ENCODE assay signal across 16 cellular contexts in the genomic region with DNA sequence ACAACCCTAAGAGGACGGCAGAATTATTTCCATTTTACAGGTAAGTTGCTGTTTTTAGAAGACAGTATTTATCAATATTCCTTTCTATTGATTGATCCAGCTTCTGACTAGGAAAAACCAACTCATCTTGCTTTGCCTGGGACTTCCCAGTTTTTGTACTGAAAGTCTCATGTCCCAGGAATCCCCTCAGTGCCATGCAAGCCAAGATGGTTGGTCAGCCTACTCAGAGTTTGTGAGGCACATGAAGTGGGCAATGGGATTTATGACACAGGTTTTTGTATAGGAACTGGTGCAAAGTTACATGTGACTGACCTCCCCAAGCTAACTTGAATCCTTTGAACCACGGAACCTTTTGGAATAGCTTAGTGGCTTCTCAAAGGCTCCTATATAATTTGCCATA. TPM values are rescaled to one million over a fixed set of nuclear protein-coding genes. Genes with fewer than 3 reads are reported as not detected.
"Had no signal": no experiment of that assay in that cellular context is flagged by ENCODE, and none has a peak within 500 bp of the region (broad histone marks: within the 10 kb centered on the region; RNA-seq: fewer than 3 reads in every experiment).

No MANE protein-coding gene starts in this region.

- DNase-seq: activated CD4-positive, alpha-beta T cell treated with anti-CD3 and anti-CD28 coated beads, Interleukin-2, amount 10 ng/mL, durations not matched to agents 24 days and 14 days; activated CD8-positive, alpha-beta T cell treated with anti-CD3 and anti-CD28 coated beads for 36 hours; activated naive CD4-positive, alpha-beta T cell; activated naive CD8-positive, alpha-beta T cell treated with anti-CD3 and anti-CD28 coated beads for 36 hours; activated T-cell treated with anti-CD3 and anti-CD28 coated beads, Interleukin-2, amount 50 U/mL, for 1 hour; amygdala; caudate nucleus; endodermal cell; naive thymus-derived CD8-positive, alpha-beta T cell; stimulated activated CD4-positive, alpha-beta T cell treated with anti-CD3 and anti-CD28 coated beads, Interleukin-4, amount 100 ng/mL, for 4 hours; T1000 had no signal

- H3K9me3 ChIP-seq: tibial nerve had no signal

- H3K36me3 ChIP-seq: tibial nerve had no signal

- H3K27me3 ChIP-seq: tibial nerve had no signal

- ATAC-seq: activated CD8-positive, alpha-beta T cell treated with anti-CD3 and anti-CD28 coated beads for 36 hours; activated T-helper 17 cell treated with anti-CD3 and anti-CD28 coated beads, Interleukin-2, amount 50 U/mL, for 72 hours; naive thymus-derived CD8-positive, alpha-beta T cell; sciatic nerve; stimulated activated memory B cell treated with anti-CD40 and anti-IgM and Interleukin-4, amounts not matched to agents 10 μg/mL and 1 μg/mL and 100 μg/mL, for 72 hours had no signal

- H3K27ac ChIP-seq: epithelial cell of prostate had no signal

- H3K4me3 ChIP-seq: tibial nerve had no signal

RNA-seq across cellular contexts. Expression of a gene that starts 45.5 kb away (rescaled TPM):
- total RNA-seq: activated CD8-positive, alpha-beta T cell treated with anti-CD3 and anti-CD28 coated beads for 36 hours; naive thymus-derived CD8-positive, alpha-beta T cell had no signal
- polyA plus RNA-seq: naive thymus-derived CD8-positive, alpha-beta T cell had no signal
